Comparison of ENCODE assay signal across 13 cellular contexts in genomic region chrX:121254336-121254735, GRCh38.
DNase-seq lines count a peak whose midpoint lies in the region; ATAC-seq, FAIRE-seq and TF ChIP-seq lines count a peak whose summit lies in the region.
"Had no signal": no experiment of that assay in that cellular context is flagged by ENCODE, and none has a peak within 500 bp of the region (broad histone marks: within the 10 kb centered on the region; RNA-seq: fewer than 3 reads in every experiment).

No MANE protein-coding gene starts in this region.

- intact Hi-C loops in GM12878 (cut with micrococcal nuclease; ENCODE audit: unreplicated experiment), result no loop called here

- no peak for TF ChIP-seq POLR2A in GM12878 (IDR thresholded peaks at IDR 0.05; ENCODE audit: low read depth, low read length)

- TF ChIP-seq CTCF in GM12864 (IDR thresholded peaks at IDR 0.05; ENCODE audit: low read depth, low read length, missing control alignments), result peak; percentile 43
- TF ChIP-seq CTCF in GM12878 (IDR thresholded peaks at IDR 0.05 in 2 of 3, conservative IDR thresholded peaks at IDR 0.05 in 1 of 3; ENCODE audit: control insufficient read depth in 2 of 3, extremely low read depth in 1 of 3, insufficient read depth in 1 of 3, low read depth in 3 of 3, low read length in 3 of 3), result peak in 2 of 3 experiments; percentile 25 to 29; a peak in 3 of 6 replicates
- TF ChIP-seq CTCF in liver (IDR thresholded peaks at IDR 0.05; ENCODE audit: low read depth, low read length, missing input control), result peak; percentile 29

- H3K79me2 ChIP-seq in GM12878 (ENCODE audit: control insufficient read depth, insufficient read depth, low read length), result no peaks in the 10 kb centered on the region

- no peak overlapping the region for H3K4me2 ChIP-seq in GM12878 (ENCODE audit: control insufficient read depth, insufficient read depth)

- H3K36me3 ChIP-seq in GM12878 (ENCODE audit: control insufficient read depth in 2 of 2, insufficient read depth in 2 of 2, low read length in 1 of 2) (no peaks in the 10 kb centered on the region), liver (ENCODE audit: control insufficient read depth in 4 of 4, insufficient read depth in 3 of 4, low read depth in 1 of 4, low read length in 3 of 4) (no peaks in the 10 kb centered on the region)

- TF ChIP-seq EP300 in GM12878 (IDR thresholded peaks at IDR 0.05; ENCODE audit: borderline replicate concordance in 1 of 2, control insufficient read depth in 1 of 2, low read depth in 2 of 2, low read length in 2 of 2), result no peak

- in situ Hi-C loops in KBM-7 (cut with MboI; ENCODE audit: low pct_unique_long_range_greater_than_20kb, low sequenced_read_pairs) (no loop called here), GM12878 (cut with MboI) (no loop called here)

- ATAC-seq in GM12878, result no peak
- ATAC-seq in HG03520 (IDR thresholded peaks at IDR 0.05; ENCODE audit: unreplicated experiment), result no peak
- ATAC-seq: activated T-cell treated with anti-CD3 and anti-CD28 coated beads, Interleukin-2, amount 50 U/mL, for 4 hours; foreskin keratinocyte had no signal

- DNase-seq in GM12864 (ENCODE audit: low read depth) (no peak), KBM-7 (peak; percentile 6), GM12878 (ENCODE audit: low read depth, low spot score) (no peak), dermis blood vessel endothelial cell (no peak), DMS114 treated with DMSO at 0.1 percent for 48 hours (lab: John Stamatoyannopoulos, UW; ENCODE audit: unreplicated experiment) (no peak)
- DNase-seq: activated T-cell treated with anti-CD3 and anti-CD28 coated beads, Interleukin-2, amount 50 U/mL, for 4 hours; CD4-positive, CD25-positive, alpha-beta regulatory T cell; foreskin keratinocyte; kidney glomerular epithelial cell; NCI-H146 had no signal

- CTCF ChIA-PET in GM12878 (lab: Yijun Ruan, JAX), result interaction anchor here (0.6 to 2.2 kb wide), 5 partner anchors 10 to 464 kb away, joined by 3 to 8 read pairs (median 6); no protein-coding TSS in a partner anchor

- H3K4me3 ChIP-seq in GM12864 (ENCODE audit: low read depth, low read length) (no peak overlapping the region), GM12878 (no peak overlapping the region), liver (ENCODE audit: low read depth in 1 of 3, low read length in 3 of 3) (no peak overlapping the region)
- H3K4me3 ChIP-seq: SK-N-MC had no signal

- POLR2A ChIA-PET in GM12878 (lab: Charles Lee), result no interaction called here

- H2AFZ ChIP-seq in GM12878 (ENCODE audit: control insufficient read depth, low read depth, low read length), result no peak overlapping the region

- TF ChIP-seq RAD21 in GM12878 (IDR thresholded peaks at IDR 0.05; ENCODE audit: insufficient read depth, low read depth, low read length), result peak; percentile 50
- peak; percentile 68 to 77 for TF ChIP-seq RAD21 in liver (IDR thresholded peaks at IDR 0.05)

- no TSS peak for BruUV-seq in GM12878 (replicated peaks; lab: Mats Ljungman, UMichigan)

- H3K27me3 ChIP-seq in GM12878 (replicated peaks in 1 of 2; ENCODE audit: control insufficient read depth in 2 of 2, insufficient read depth in 2 of 2, low read length in 1 of 2) (no peaks in the 10 kb centered on the region), liver (ENCODE audit: control insufficient read depth in 4 of 4, insufficient read depth in 4 of 4, low read length in 3 of 4) (no peaks in the 10 kb centered on the region)
- H3K27me3 ChIP-seq: foreskin keratinocyte had no signal

- H3K27ac ChIP-seq in GM12878 (ENCODE audit: control insufficient read depth, insufficient read depth) (no peak overlapping the region), liver (ENCODE audit: low read depth in 1 of 2, low read length in 2 of 2) (no peak overlapping the region)
- H3K27ac ChIP-seq: foreskin keratinocyte, SK-N-MC had no signal

- RAD21 ChIA-PET in GM12878 (lab: Charles Lee; ENCODE audit: unreplicated experiment), result no interaction called here

- FAIRE-seq in GM12878 (lab: Jason Lieb, UNC), result no peak

- H4K20me1 ChIP-seq in GM12878 (ENCODE audit: control insufficient read depth, insufficient read depth), result no peaks in the 10 kb centered on the region

- SMC1A ChIA-PET in GM12878 (lab: Charles Lee; ENCODE audit: uncharacterized antibody, unreplicated experiment), result interaction anchor here (0.5 to 0.8 kb wide), 3 partner anchors 48 to 1551 kb away, joined by 3 read pairs; no protein-coding TSS in a partner anchor

- H3K9me3 ChIP-seq in GM12878 (replicated peaks; ENCODE audit: control insufficient read depth, insufficient read depth, low read length) (no peaks in the 10 kb centered on the region), liver (ENCODE audit: control insufficient read depth in 4 of 4, low read length in 3 of 4) (no peaks in the 10 kb centered on the region)

- WGBS in GM12878 (ENCODE audit: insufficient coverage, insufficient replicate concordance, low lambda C conversion rate, missing lambda C conversion rate), result 22% methylated on average over 4 of the region's 4 CpGs
- WGBS in liver, result 45% methylated on average over 4 of the region's 4 CpGs

- no peak overlapping the region for H3K9ac ChIP-seq in GM12878 (ENCODE audit: control insufficient read depth, insufficient read depth, low read length)
- H3K9ac ChIP-seq in liver (ENCODE audit: low read depth in 1 of 2, low read length in 2 of 2), result no peak overlapping the region

- no peaks in the 10 kb centered on the region for H3K4me1 ChIP-seq in GM12878 (ENCODE audit: control insufficient read depth, insufficient read depth, low read length)
- no peaks in the 10 kb centered on the region for H3K4me1 ChIP-seq in liver (ENCODE audit: control insufficient read depth in 4 of 4, insufficient read depth in 4 of 4, low read length in 3 of 4)
- H3K4me1 ChIP-seq: foreskin keratinocyte had no signal

TF ChIP-seq in GM12878, 131 proteins besides CTCF, POLR2A, EP300 and RAD21 (continues in another document):
- TF ChIP-seq ZNF384 (IDR thresholded peaks at IDR 0.05; ENCODE audit: borderline replicate concordance, low read depth, low read length) (no peak), NFXL1 (IDR thresholded peaks at IDR 0.05; ENCODE audit: borderline replicate concordance) (no peak), TCF7 (IDR thresholded peaks at IDR 0.05; ENCODE audit: borderline replicate concordance) (no peak), NFYA (IDR thresholded peaks at IDR 0.05; ENCODE audit: borderline replicate concordance, low read depth, low read length) (no peak), BACH1 (IDR thresholded peaks at IDR 0.05; ENCODE audit: borderline replicate concordance) (no peak), JUND (IDR thresholded peaks at IDR 0.05; ENCODE audit: low read depth, low read length) (no peak), RELB (IDR thresholded peaks at IDR 0.05; ENCODE audit: low read depth) (no peak), USF1 (IDR thresholded peaks at IDR 0.05; ENCODE audit: borderline replicate concordance, extremely low read length, insufficient read depth, low read depth, low read length) (no peak)

TF ChIP-seq in liver, 16 proteins besides CTCF, POLR2A, EP300 and RAD21:
- no peak for TF ChIP-seq TAF1 (conservative IDR thresholded peaks at IDR 0.05)
- TF ChIP-seq GABPA (IDR thresholded peaks at IDR 0.05 in 1 of 2, conservative IDR thresholded peaks at IDR 0.05 in 1 of 2), result no peak
- no peak for TF ChIP-seq ATF3 (IDR thresholded peaks at IDR 0.05)
- TF ChIP-seq HNF4G (IDR thresholded peaks at IDR 0.05), result no peak
- no peak for TF ChIP-seq REST (IDR thresholded peaks at IDR 0.05)
- no peak for TF ChIP-seq NR2F2 (IDR thresholded peaks at IDR 0.05)
- no peak for TF ChIP-seq JUND (IDR thresholded peaks at IDR 0.05)
- no peak for TF ChIP-seq SP1 (IDR thresholded peaks at IDR 0.05)
- TF ChIP-seq MAX (IDR thresholded peaks at IDR 0.05), result no peak
- TF ChIP-seq FOXA1 (IDR thresholded peaks at IDR 0.05), result no peak
TF ChIP-seq in liver: peak in this region for 0.
